Comparison of ENCODE assay signal across 3 cellular contexts in genomic region chr1:20443703-20444587, GRCh38.
A peak's percentile ranks its signal among the peaks of the same experiment; 100 is the strongest.
TF ChIP-seq lines count a peak whose summit lies in the region.

No MANE protein-coding gene starts in this region.

TF ChIP-seq in GM12891, 5 proteins besides CTCF, POLR2A, EP300 and RAD21:
- TF ChIP-seq POU2F2 (IDR thresholded peaks at IDR 0.05; ENCODE audit: low read depth, low read length) = no peak
- TF ChIP-seq SPI1 (IDR thresholded peaks at IDR 0.05; ENCODE audit: low read depth, low read length) = no peak
- TF ChIP-seq POLR2AphosphoS5 (IDR thresholded peaks at IDR 0.05; ENCODE audit: low read depth, low read length) = no peak
- TF ChIP-seq TAF1 (IDR thresholded peaks at IDR 0.05; ENCODE audit: low read depth, low read length) = no peak
- TF ChIP-seq PAX5 (IDR thresholded peaks at IDR 0.05; ENCODE audit: insufficient read depth, low read length, severe bottlenecking) = no peak
TF ChIP-seq in GM12891: peak in this region for 0.

TF ChIP-seq in HEK293, 187 proteins besides CTCF, POLR2A, EP300 and RAD21:
- TF ChIP-seq ZNF18 (tag by site-specific recombination; IDR thresholded peaks at IDR 0.05) (peak; percentile 33; the same call in 1 of the 2 replicates), ZIC2 (tag by site-specific recombination; IDR thresholded peaks at IDR 0.05) (no peak)

TF ChIP-seq in H1, 55 proteins besides CTCF, POLR2A, EP300 and RAD21:
- TF ChIP-seq RBBP5 (IDR thresholded peaks at IDR 0.05; ENCODE audit: borderline replicate concordance, low read depth, low read length) = no peak
- TF ChIP-seq MAFK (IDR thresholded peaks at IDR 0.05; ENCODE audit: low read depth, low read length) = 0 out of 2 replicates have a peak, but pooled peaks have one; percentile 46
- no peak for TF ChIP-seq ZNF274 (IDR thresholded peaks at IDR 0.05; ENCODE audit: borderline replicate concordance, extremely low read depth, low read length)
- TF ChIP-seq KDM1A (IDR thresholded peaks at IDR 0.05; ENCODE audit: borderline replicate concordance, low read length) = no peak
- peak; percentile 43; the same call in 1 of the 2 replicates for TF ChIP-seq BACH1 (IDR thresholded peaks at IDR 0.05; ENCODE audit: low read length)
- no peak for TF ChIP-seq TEAD4 (IDR thresholded peaks at IDR 0.05; ENCODE audit: low read depth, low read length)
- TF ChIP-seq PHF8 (conservative IDR thresholded peaks at IDR 0.05; ENCODE audit: low read depth, low read length) = no peak
- no peak for TF ChIP-seq GTF2F1 (IDR thresholded peaks at IDR 0.05; ENCODE audit: borderline replicate concordance, low read depth, low read length)
